13 cellular contexts compared by ENCODE assay signal in genomic region chr10:124341768-124342135, GRCh38.
DNase-seq lines count a peak whose midpoint lies in the region; ATAC-seq, FAIRE-seq and TF ChIP-seq lines count a peak whose summit lies in the region.
"Had no signal": no experiment of that assay in that cellular context is flagged by ENCODE, and none has a peak within 500 bp of the region (broad histone marks: within the 10 kb centered on the region; RNA-seq: fewer than 3 reads in every experiment).

No MANE protein-coding gene starts in this region.

- peak overlapping the region; percentile 81 for H2BK120ac ChIP-seq in mesenchymal stem cell (ENCODE audit: low read depth, low read length)

- peak overlapping the region; percentile 84 for H4K91ac ChIP-seq in mesenchymal stem cell (ENCODE audit: low read length)

- H3K36me3 Mint-ChIP-seq in activated CD8-positive, alpha-beta T cell treated with anti-CD3 and anti-CD28 coated beads, Interleukin-2, amount 10 ng/mL, durations not matched to agents 7 days and 5 days (ENCODE audit: low read depth) = no peaks in the 10 kb centered on the region
- H3K36me3 Mint-ChIP-seq in WTC11 = no peaks in the 10 kb centered on the region

- H3K9me3 Mint-ChIP-seq in activated CD8-positive, alpha-beta T cell treated with anti-CD3 and anti-CD28 coated beads, Interleukin-2, amount 10 ng/mL, durations not matched to agents 7 days and 5 days (ENCODE audit: insufficient read depth) = no peaks in the 10 kb centered on the region
- 0 out of 2 replicates have a peak, but pooled peaks cover 4% of the 10 kb centered on the region for H3K9me3 Mint-ChIP-seq in WTC11

- no peak overlapping the region for H3K4me3 Mint-ChIP-seq in activated CD8-positive, alpha-beta T cell treated with anti-CD3 and anti-CD28 coated beads, Interleukin-2, amount 10 ng/mL, durations not matched to agents 7 days and 5 days
- no peak overlapping the region for H3K4me3 Mint-ChIP-seq in WTC11

- POLR2A ChIA-PET in activated CD8-positive, alpha-beta T cell treated with anti-CD3 and anti-CD28 coated beads, Interleukin-2, amount 10 ng/mL, durations not matched to agents 7 days and 5 days (lab: Charles Lee) = no interaction called here
- POLR2A ChIA-PET in WTC11 (lab: Charles Lee) = no interaction called here

- peak overlapping the region; percentile 61; the same call in 1 of the 2 replicates for H3K27ac ChIP-seq in ACC112 (ENCODE audit: low read depth, low read length)
- no peak overlapping the region for H3K27ac ChIP-seq in mesenchymal stem cell (ENCODE audit: low read length, poor library complexity, severe bottlenecking)

- peak overlapping the region; percentile 94 for H4K8ac ChIP-seq in mesenchymal stem cell (ENCODE audit: low read length)

- H3K27me3 ChIP-seq in ACC112 (ENCODE audit: insufficient read depth, low read length) (no peaks in the 10 kb centered on the region), mesenchymal stem cell (ENCODE audit: control insufficient read depth in 1 of 2, insufficient read depth in 1 of 2, low read length in 2 of 2) (no peaks in the 10 kb centered on the region)
- H3K27me3 ChIP-seq: ascending aorta had no signal

- TF ChIP-seq POLR2A in GM12891 (IDR thresholded peaks at IDR 0.05; ENCODE audit: low read depth, low read length) = no peak

- peaks cover 28% of the 10 kb centered on the region for H3K4me1 ChIP-seq in ACC112 (ENCODE audit: control insufficient read depth, insufficient read depth, low read length, unreplicated experiment)
- peaks cover 27% of the 10 kb centered on the region for H3K4me1 ChIP-seq in mesenchymal stem cell (ENCODE audit: control insufficient read depth, insufficient read depth, low read depth, low read length)

- no peaks in the 10 kb centered on the region for H3K79me1 ChIP-seq in mesenchymal stem cell (replicated peaks; ENCODE audit: low read length, poor library complexity, severe bottlenecking)

- H3K4me2 ChIP-seq in mesenchymal stem cell (ENCODE audit: low read length, poor library complexity, severe bottlenecking) = no peak overlapping the region

- no peak overlapping the region for H2AK5ac ChIP-seq in mesenchymal stem cell (ENCODE audit: low read length, severe bottlenecking)

- peak overlapping the region; percentile 92 to 98 for H3K18ac ChIP-seq in mesenchymal stem cell (ENCODE audit: low read depth in 1 of 2, low read length in 2 of 2)

- no peaks in the 10 kb centered on the region for H3K9me3 ChIP-seq in mesenchymal stem cell (ENCODE audit: control insufficient read depth, low read length)
- H3K9me3 ChIP-seq: ascending aorta had no signal

- H2BK15ac ChIP-seq in mesenchymal stem cell (ENCODE audit: low read depth, poor library complexity, severe bottlenecking) = peak overlapping the region; percentile 70

- H3K27ac Mint-ChIP-seq in activated CD8-positive, alpha-beta T cell treated with anti-CD3 and anti-CD28 coated beads, Interleukin-2, amount 10 ng/mL, durations not matched to agents 7 days and 5 days = peak overlapping the region; percentile 14
- no peak overlapping the region for H3K27ac Mint-ChIP-seq in WTC11

- no peaks in the 10 kb centered on the region for H3K79me2 ChIP-seq in ACC112 (ENCODE audit: control insufficient read depth, insufficient read depth, low read length, unreplicated experiment)

- no peak overlapping the region for H2BK5ac ChIP-seq in mesenchymal stem cell (ENCODE audit: low read depth, low read length, poor library complexity, severe bottlenecking)

- TF ChIP-seq CTCF in WTC11 (IDR thresholded peaks at IDR 0.05) = no peak

- no peak overlapping the region for H3K9ac ChIP-seq in mesenchymal stem cell (ENCODE audit: low read length)

- peaks cover 15% of the 10 kb centered on the region for H3K4me1 Mint-ChIP-seq in activated CD8-positive, alpha-beta T cell treated with anti-CD3 and anti-CD28 coated beads, Interleukin-2, amount 10 ng/mL, durations not matched to agents 7 days and 5 days (ENCODE audit: low read depth)
- H3K4me1 Mint-ChIP-seq in WTC11 = no peaks in the 10 kb centered on the region

- no peaks in the 10 kb centered on the region for H3K27me3 Mint-ChIP-seq in activated CD8-positive, alpha-beta T cell treated with anti-CD3 and anti-CD28 coated beads, Interleukin-2, amount 10 ng/mL, durations not matched to agents 7 days and 5 days (ENCODE audit: low read depth)
- H3K27me3 Mint-ChIP-seq in WTC11 (ENCODE audit: low read depth) = no peaks in the 10 kb centered on the region

- peak overlapping the region; percentile 46 to 93 for H3K4ac ChIP-seq in mesenchymal stem cell (ENCODE audit: low read depth in 1 of 2, low read length in 2 of 2)

- peak overlapping the region; percentile 56 to 100 for H2BK12ac ChIP-seq in mesenchymal stem cell (ENCODE audit: low read length in 2 of 2)

- FAIRE-seq in GM12891 (lab: Jason Lieb, UNC) = peak; percentile 55
- FAIRE-seq: endothelial cell of umbilical vein, TTC549 had no signal

- no peak overlapping the region for H3K23ac ChIP-seq in mesenchymal stem cell (ENCODE audit: low read length in 2 of 2)

- H3K36me3 ChIP-seq in ACC112 (ENCODE audit: insufficient read depth, low read length) (no peaks in the 10 kb centered on the region), mesenchymal stem cell (ENCODE audit: control insufficient read depth in 1 of 2, insufficient read depth in 2 of 2, low read depth in 1 of 2, low read length in 2 of 2) (no peaks in the 10 kb centered on the region)
- H3K36me3 ChIP-seq: ascending aorta had no signal

- H2AFZ ChIP-seq in ACC112 (ENCODE audit: low read length, unreplicated experiment) = no peak overlapping the region
- no peak overlapping the region for H2AFZ ChIP-seq in mesenchymal stem cell (ENCODE audit: low read depth, low read length)

- ATAC-seq in activated CD8-positive, alpha-beta T cell treated with anti-CD3 and anti-CD28 coated beads, Interleukin-2, amount 10 ng/mL, durations not matched to agents 7 days and 5 days = peak; percentile 71
- ATAC-seq in WTC11 (no peak), HG03469 (IDR thresholded peaks at IDR 0.05; ENCODE audit: unreplicated experiment) (no peak)
- ATAC-seq: PC-3 had no signal

- CTCF ChIA-PET in activated CD8-positive, alpha-beta T cell treated with anti-CD3 and anti-CD28 coated beads, Interleukin-2, amount 10 ng/mL, durations not matched to agents 7 days and 5 days (lab: Charles Lee) = no interaction called here
- CTCF ChIA-PET in WTC11 (lab: Charles Lee) = no interaction called here

- H3K4me3 ChIP-seq in ACC112 (ENCODE audit: low read depth, low read length) (no peak overlapping the region), mesenchymal stem cell (ENCODE audit: insufficient read depth in 1 of 2, low read depth in 1 of 2, low read length in 2 of 2) (no peak overlapping the region)
- H3K4me3 ChIP-seq: ascending aorta, skin epidermis had no signal

- no peak for DNase-seq in GM12891 (ENCODE audit: insufficient read length, low spot score)
- DNase-seq in activated CD8-positive, alpha-beta T cell treated with anti-CD3 and anti-CD28 coated beads, Interleukin-2, amount 10 ng/mL, durations not matched to agents 7 days and 5 days = peak; percentile 52
- DNase-seq in mesenchymal stem cell = no peak
- DNase-seq in retina = no peak
- DNase-seq in dermis blood vessel endothelial cell = no peak
- DNase-seq in WTC11 (ENCODE audit: low spot score) = no peak
- DNase-seq: PC-3 had no signal

- 52% methylated on average over 3 of the region's 3 CpGs for WGBS in mesenchymal stem cell

- H3K14ac ChIP-seq in mesenchymal stem cell (ENCODE audit: low read length in 2 of 2) = peak overlapping the region in 1 of 2 experiments; percentile 78

TF ChIP-seq in GM12891, 5 proteins besides CTCF, POLR2A, EP300 and RAD21:
- TF ChIP-seq POLR2AphosphoS5 (IDR thresholded peaks at IDR 0.05; ENCODE audit: low read depth, low read length) (no peak), TAF1 (IDR thresholded peaks at IDR 0.05; ENCODE audit: low read depth, low read length) (no peak), SPI1 (IDR thresholded peaks at IDR 0.05; ENCODE audit: low read depth, low read length) (no peak), PAX5 (IDR thresholded peaks at IDR 0.05; ENCODE audit: insufficient read depth, low read length, severe bottlenecking) (no peak), POU2F2 (IDR thresholded peaks at IDR 0.05; ENCODE audit: low read depth, low read length) (no peak)
TF ChIP-seq in GM12891: peak in this region for 0.

TF ChIP-seq in WTC11, 78 proteins besides CTCF, POLR2A, EP300 and RAD21:
- no peak for TF ChIP-seq OVOL2 (CRISPR knock-in tag; IDR thresholded peaks at IDR 0.05; ENCODE audit: borderline replicate concordance)
- no peak for TF ChIP-seq ESRRA (CRISPR knock-in tag; IDR thresholded peaks at IDR 0.05; ENCODE audit: borderline replicate concordance)
TF ChIP-seq in WTC11: peak in this region for 0.
